ENCODE assay signal across 26 cellular contexts in genomic region chr22:46917702-46918101, GRCh38.
DNase-seq lines count a peak whose midpoint lies in the region; ATAC-seq, FAIRE-seq and TF ChIP-seq lines count a peak whose summit lies in the region.
"Had no signal": no experiment of that assay in that cellular context is flagged by ENCODE, and none has a peak within 500 bp of the region (broad histone marks: within the 10 kb centered on the region; RNA-seq: fewer than 3 reads in every experiment).

No MANE protein-coding gene starts in this region.

- H3K4me1 Mint-ChIP-seq in memory B cell (peaks cover 5% of the 10 kb centered on the region), type B pancreatic cell (ENCODE audit: unreplicated experiment) (no peaks in the 10 kb centered on the region)

- H3K27ac Mint-ChIP-seq in activated naive CD4-positive, alpha-beta T cell treated with anti-CD3 and anti-CD28 coated beads, Interleukin-2, amount 50 U/mL, for 72 hours, result peak overlapping the region; percentile 33 to 58
- H3K27ac Mint-ChIP-seq in memory B cell (peak overlapping the region; percentile 22), type B pancreatic cell (no peak overlapping the region)
- H3K27ac Mint-ChIP-seq: CD4-positive, alpha-beta T cell had no signal

- TF ChIP-seq CTCF in bronchial epithelial cell (IDR thresholded peaks at IDR 0.05; ENCODE audit: insufficient read depth, low read length, severe bottlenecking) (no peak), type B pancreatic cell (conservative IDR thresholded peaks at IDR 0.05) (no peak)

- peaks cover 23 to 47% of the 10 kb centered on the region in 2 donors for H3K36me3 Mint-ChIP-seq in activated naive CD4-positive, alpha-beta T cell treated with anti-CD3 and anti-CD28 coated beads, Interleukin-2, amount 50 U/mL, for 72 hours
- H3K36me3 Mint-ChIP-seq in memory B cell (peaks cover 45% of the 10 kb centered on the region), type B pancreatic cell (peaks cover 33% of the 10 kb centered on the region)

- peaks cover 0 to 3% of the 10 kb centered on the region in 2 donors for H3K9me3 Mint-ChIP-seq in activated naive CD4-positive, alpha-beta T cell treated with anti-CD3 and anti-CD28 coated beads, Interleukin-2, amount 50 U/mL, for 72 hours
- peaks cover 8% of the 10 kb centered on the region for H3K9me3 Mint-ChIP-seq in memory B cell
- H3K9me3 Mint-ChIP-seq in type B pancreatic cell, result peaks cover 4% of the 10 kb centered on the region
- H3K9me3 Mint-ChIP-seq: CD4-positive, alpha-beta T cell had no signal

- H3K27me3 Mint-ChIP-seq in memory B cell (no peaks in the 10 kb centered on the region), type B pancreatic cell (no peaks in the 10 kb centered on the region)
- H3K27me3 Mint-ChIP-seq: CD4-positive, alpha-beta T cell had no signal

- DNase-seq in activated naive CD4-positive, alpha-beta T cell treated with anti-CD3 and anti-CD28 coated beads, Interleukin-2, amount 50 U/mL, for 72 hours (ENCODE audit: low spot score in 2 of 2), result no peak
- DNase-seq in activated naive CD4-positive, alpha-beta T cell treated with Interleukin-2 at 50 U/mL for 16 hours, result no peak
- DNase-seq in bronchial epithelial cell (ENCODE audit: low read depth) (no peak), memory B cell (ENCODE audit: low spot score in 2 of 2) (no peak), type B pancreatic cell (ENCODE audit: extremely low spot score, unreplicated experiment) (peak; percentile 55), NCI-H1105 treated with DMSO at 0.1 percent for 48 hours (lab: John Stamatoyannopoulos, UW) (no peak)
- no peak for DNase-seq in activated CD4-positive, alpha-beta T cell treated with anti-CD3 and anti-CD28 coated beads, Interleukin-2, amount 50 U/mL, for 48 hours
- DNase-seq: AML-193; CD4-positive, alpha-beta T cell; COR-L47; GOT3; IMR-90; KG1; MG63; NCI-H1417; NCI-H1694; NCI-H2081; NCI-H2227 treated with DMSO at 0.1 percent for 48 hours; NCI-H526 treated with DMSO at 0.1 percent for 48 hours; PC-9 had no signal

- ATAC-seq in activated naive CD4-positive, alpha-beta T cell treated with anti-CD3 and anti-CD28 coated beads, Interleukin-2, amount 50 U/mL, for 72 hours, result no peak
- no peak for ATAC-seq in memory B cell (ENCODE audit: low read depth)
- ATAC-seq: HCT116, Right ventricle myocardium inferior had no signal

- peaks cover 14% of the 10 kb centered on the region for H3K36me3 ChIP-seq in bronchial epithelial cell (ENCODE audit: control insufficient read depth, insufficient read depth, low read length)
- H3K36me3 ChIP-seq: SJSA1 had no signal

- H3K4me3 Mint-ChIP-seq in memory B cell (no peak overlapping the region), type B pancreatic cell (no peak overlapping the region)
- H3K4me3 Mint-ChIP-seq: CD4-positive, alpha-beta T cell had no signal

- no peak overlapping the region for H3K4me3 ChIP-seq in bronchial epithelial cell (ENCODE audit: low read depth, low read length)
- H3K4me3 ChIP-seq: BLaER1 treated with 17β-estradiol and CSF1 and Interleukin-3, amounts not matched to agents 10 nM and 100 nM; MG63; PC-9; SJSA1 had no signal

- peak; percentile 32 for FAIRE-seq in bronchial epithelial cell (lab: Jason Lieb, UNC)
- FAIRE-seq: A204.1, G401.6 had no signal

- no peaks in the 10 kb centered on the region for H3K27me3 ChIP-seq in bronchial epithelial cell (ENCODE audit: control insufficient read depth, insufficient read depth, low read length)
- H3K27me3 ChIP-seq: BLaER1 treated with 17β-estradiol and CSF1 and Interleukin-3, amounts not matched to agents 10 nM and 100 nM; MG63; SJSA1 had no signal
